ENCODE assay signal across 8 cellular contexts in genomic region chr1:3775498-3776230, GRCh38. TPM values are rescaled to one million over a fixed set of nuclear protein-coding genes. Genes with fewer than 3 reads are reported as not detected.
DNase-seq lines count a peak whose midpoint lies in the region; ATAC-seq and TF ChIP-seq lines count a peak whose summit lies in the region.

No MANE protein-coding gene starts in this region.

- DNase-seq in AG08396 (ENCODE audit: low spot score) = peak; percentile 88
- DNase-seq in GM19240 (ENCODE audit: insufficient read length, low spot score) = peak; percentile 79
- DNase-seq in NCI-H345 treated with DMSO at 0.1 percent for 48 hours (lab: John Stamatoyannopoulos, UW; ENCODE audit: unreplicated experiment) = peak; percentile 69
- peak; percentile 33 to 46 for DNase-seq in activated CD4-positive, alpha-beta T cell treated with anti-CD3 and anti-CD28 coated beads, Interleukin-2, amount 50 U/mL, for 4 hours
- DNase-seq in nephron progenitor cell = peak; percentile 79

- peak; percentile 35 for TF ChIP-seq CTCF in nephron progenitor cell (IDR thresholded peaks at IDR 0.05)

- no peak overlapping the region for H3K27ac Mint-ChIP-seq in nephron progenitor cell

- peak overlapping the region; percentile 42 for H3K4me3 Mint-ChIP-seq in nephron progenitor cell

- H3K4me1 Mint-ChIP-seq in nephron progenitor cell = peaks cover 44% of the 10 kb centered on the region

- ATAC-seq in esophagus mucosa (peak; percentile 59), HG03469 (IDR thresholded peaks at IDR 0.05; ENCODE audit: unreplicated experiment) (no peak), HG03039 (IDR thresholded peaks at IDR 0.05; ENCODE audit: unreplicated experiment) (no peak)

- no peaks in the 10 kb centered on the region for H3K9me3 Mint-ChIP-seq in nephron progenitor cell

- peaks cover 6% of the 10 kb centered on the region for H3K27me3 Mint-ChIP-seq in nephron progenitor cell (ENCODE audit: low read depth, poor library complexity)

- peaks cover 12% of the 10 kb centered on the region for H3K36me3 Mint-ChIP-seq in nephron progenitor cell (ENCODE audit: low read depth)

RNA-seq across cellular contexts. Expression of gene SMIM1, which starts 3.1 kb away (rescaled TPM):
- total RNA-seq in esophagus mucosa = 1.5 TPM

RNA-seq across cellular contexts. Expression of gene LRRC47, which starts 20.6 kb away (rescaled TPM):
- total RNA-seq in esophagus mucosa = 38.6 TPM

RNA-seq across cellular contexts. Expression of gene CCDC27, which starts 23.4 kb away (rescaled TPM):
- total RNA-seq in esophagus mucosa = not detected
